Comparison of ENCODE assay signal across 24 cellular contexts in the genomic region with DNA sequence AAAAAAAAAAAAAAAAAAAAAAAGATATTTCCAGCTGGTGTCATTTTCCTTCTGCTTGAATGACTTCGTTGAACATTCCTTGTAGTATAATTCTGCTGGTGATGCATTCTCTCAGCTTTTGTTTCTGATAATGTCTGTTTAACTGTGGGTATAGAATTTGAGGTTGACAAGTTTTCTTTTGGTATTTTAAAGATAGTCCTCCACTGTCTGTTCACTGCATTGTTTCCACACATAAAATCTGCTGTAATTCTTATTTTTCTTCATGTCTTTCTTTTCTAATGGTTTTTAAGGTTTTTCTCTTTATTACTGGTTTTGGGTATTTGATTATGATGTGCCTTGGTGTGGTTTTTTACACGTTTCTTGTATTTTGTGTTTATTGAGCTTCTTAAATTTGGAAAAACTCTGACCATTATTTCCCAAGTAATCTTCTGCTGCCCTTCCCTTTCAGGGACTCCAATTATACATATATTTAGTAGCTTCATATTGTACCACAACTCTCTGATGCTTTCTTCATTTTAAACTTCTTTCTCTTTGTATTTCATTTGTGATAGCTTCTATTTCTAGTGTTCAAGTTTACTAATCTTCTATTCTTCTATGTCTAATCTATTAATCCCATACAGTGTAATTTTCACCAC. TPM values are rescaled to one million over a fixed set of nuclear protein-coding genes. Genes with fewer than 3 reads are reported as not detected.
A peak's percentile ranks its signal among the peaks of the same experiment; 100 is the strongest.
DNase-seq lines count a peak whose midpoint lies in the region; ATAC-seq, FAIRE-seq and TF ChIP-seq lines count a peak whose summit lies in the region.
"Had no signal": no experiment of that assay in that cellular context is flagged by ENCODE, and none has a peak within 500 bp of the region (broad histone marks: within the 10 kb centered on the region; RNA-seq: fewer than 3 reads in every experiment).

No MANE protein-coding gene starts in this region.

- POLR2A ChIA-PET in SK-N-SH (lab: Yijun Ruan, JAX) = no interaction called here

- H3K9ac ChIP-seq in SK-N-SH = no peak overlapping the region
- H3K9ac ChIP-seq: BLaER1 treated with 17β-estradiol and CSF1 and Interleukin-3, amounts not matched to agents 10 nM and 100 nM had no signal

- no peak for ATAC-seq in SK-N-SH treated with all-trans-retinoic acid at 6 μM for 48 hours
- ATAC-seq in T-helper 17 cell = no peak
- ATAC-seq: A549, GM12878, GM23338, HCT116 had no signal

- H2AFZ ChIP-seq in SK-N-SH (ENCODE audit: low read depth) = no peak overlapping the region
- H2AFZ ChIP-seq: GM23338 had no signal

- 94% methylated on average over 2 of the region's 2 CpGs for WGBS in SK-N-SH (ENCODE audit: low lambda C conversion rate)

- no peaks in the 10 kb centered on the region for H3F3A ChIP-seq in SK-N-SH (replicated peaks; ENCODE audit: insufficient read depth)

- H3K4me1 ChIP-seq in SK-N-SH (ENCODE audit: control insufficient read depth in 1 of 2, insufficient read depth in 2 of 2, low read depth in 1 of 2, low read length in 1 of 2) = peaks cover 0 to 3% of the 10 kb centered on the region in 2 experiments; a peak in 1 of 4 replicates
- H3K4me1 ChIP-seq: A549, BE2C had no signal

- no peak overlapping the region for H3K4me3 ChIP-seq in SK-N-SH (ENCODE audit: low read depth in 2 of 2, low read length in 1 of 2)
- H3K4me3 ChIP-seq: A549; BLaER1 treated with 17β-estradiol and CSF1 and Interleukin-3, amounts not matched to agents 10 nM and 100 nM; GM12878; GM23338 had no signal

- no peaks in the 10 kb centered on the region for H3K27me3 ChIP-seq in SK-N-SH (ENCODE audit: insufficient read depth)
- H3K27me3 ChIP-seq: BE2C; BLaER1 treated with 17β-estradiol and CSF1 and Interleukin-3, amounts not matched to agents 10 nM and 100 nM had no signal

- peaks cover 0 to 26% of the 10 kb centered on the region in 2 experiments for H3K36me3 ChIP-seq in SK-N-SH (replicated peaks in 1 of 2; ENCODE audit: control insufficient read depth in 1 of 2, insufficient read depth in 2 of 2, low read length in 1 of 2)
- H3K36me3 ChIP-seq: BE2C had no signal

- CTCF ChIA-PET in SK-N-SH (lab: Yijun Ruan, JAX) = interaction anchor here (1.3 to 2.5 kb wide), 2 partner anchors 61 to 272 kb away, joined by 4 to 8 read pairs; no protein-coding TSS in a partner anchor

- TF ChIP-seq CTCF in SK-N-SH (IDR thresholded peaks at IDR 0.05) = no peak

- H3K27me3 Mint-ChIP-seq in T-helper 17 cell = no peaks in the 10 kb centered on the region
- H3K27me3 Mint-ChIP-seq: CD4-positive, alpha-beta T cell; CD8-positive, alpha-beta memory T cell had no signal

- peak; percentile 36 for FAIRE-seq in GM18507 (lab: Jason Lieb, UNC)
- FAIRE-seq: A549, D721Med, GM12878 had no signal

- peaks cover 5% of the 10 kb centered on the region for H3K4me1 Mint-ChIP-seq in T-helper 17 cell

- TF ChIP-seq EP300 in SK-N-SH (IDR thresholded peaks at IDR 0.05; ENCODE audit: borderline replicate concordance in 1 of 2, low read depth in 1 of 2, low read length in 1 of 2) = no peak

- no peak overlapping the region for H3K4me3 Mint-ChIP-seq in T-helper 17 cell
- H3K4me3 Mint-ChIP-seq: CD14-positive monocyte; CD4-positive, alpha-beta T cell; CD8-positive, alpha-beta memory T cell; GM23338; H9; HFFc6 had no signal

- peaks cover 3% of the 10 kb centered on the region for H3K36me3 Mint-ChIP-seq in T-helper 17 cell (ENCODE audit: low read depth)

- peaks cover 9% of the 10 kb centered on the region; the same call in 1 of the 2 replicates for H3K9me3 ChIP-seq in SK-N-SH
- H3K9me3 ChIP-seq in T-helper 17 cell (ENCODE audit: control insufficient read depth, low read length, poor library complexity, severe bottlenecking) = no peaks in the 10 kb centered on the region
- H3K9me3 ChIP-seq: BE2C had no signal

- TF ChIP-seq RAD21 in SK-N-SH (IDR thresholded peaks at IDR 0.05; ENCODE audit: low read length) = no peak

- DNase-seq in SK-N-SH (no peak), GM18507 (ENCODE audit: extremely low spot score, insufficient read length, low read depth) (no peak), RPMI7951 (ENCODE audit: low read depth) (peak; percentile 1), T-helper 17 cell (no peak), NCI-H2196 (lab: John Stamatoyannopoulos, UW; ENCODE audit: unreplicated experiment) (no peak), globus pallidus (ENCODE audit: low spot score) (no peak)
- DNase-seq: 8988T; ACHN; AML-193; BE2C; CD4-positive, alpha-beta T cell; CD8-positive, alpha-beta memory T cell; DMS53; DMS79 treated with DMSO at 0.1 percent for 48 hours; H9; HFFc6 had no signal

- no peak overlapping the region for H3K27ac ChIP-seq in SK-N-SH (ENCODE audit: low read depth in 2 of 2, low read length in 1 of 2)
- H3K27ac ChIP-seq: A549; BLaER1 treated with 17β-estradiol and CSF1 and Interleukin-3, amounts not matched to agents 10 nM and 100 nM had no signal

- no peak overlapping the region for H3K4me2 ChIP-seq in SK-N-SH
- H3K4me2 ChIP-seq: A549; BLaER1 treated with 17β-estradiol and CSF1 and Interleukin-3, amounts not matched to agents 10 nM and 100 nM; GM23338 had no signal

- no peak overlapping the region for H3K27ac Mint-ChIP-seq in T-helper 17 cell
- H3K27ac Mint-ChIP-seq: CD14-positive monocyte; CD4-positive, alpha-beta T cell; CD8-positive, alpha-beta memory T cell; GM23338; H9; HFFc6 had no signal

- H3K79me2 ChIP-seq in SK-N-SH (ENCODE audit: insufficient read depth) = no peaks in the 10 kb centered on the region; the same call in 1 of the 2 replicates

- no peaks in the 10 kb centered on the region for H3K9me2 ChIP-seq in SK-N-SH

- no peaks in the 10 kb centered on the region for H4K20me1 ChIP-seq in SK-N-SH (ENCODE audit: insufficient read depth)
- H4K20me1 ChIP-seq: BLaER1 treated with 17β-estradiol and CSF1 and Interleukin-3, amounts not matched to agents 10 nM and 100 nM had no signal

TF ChIP-seq in SK-N-SH treated with all-trans-retinoic acid at 6 μM for 48 hours, 23 proteins besides CTCF, POLR2A, EP300 and RAD21:
- TF ChIP-seq ZFP30 (CRISPR knock-in tag; IDR thresholded peaks at IDR 0.05) = peak; percentile 90
- no peak for TF ChIP-seq ZNF70 (CRISPR knock-in tag; IDR thresholded peaks at IDR 0.05)

TF ChIP-seq in SK-N-SH, 30 proteins besides CTCF, POLR2A, EP300 and RAD21:
- no peak for TF ChIP-seq RCOR1 (IDR thresholded peaks at IDR 0.05; ENCODE audit: low read length)
- TF ChIP-seq POLR2AphosphoS5 (IDR thresholded peaks at IDR 0.05; ENCODE audit: low read depth, low read length) = no peak
- no peak for TF ChIP-seq FOXJ3 (CRISPR knock-in tag; IDR thresholded peaks at IDR 0.05)
- no peak for TF ChIP-seq TCF12 (IDR thresholded peaks at IDR 0.05)
- no peak for TF ChIP-seq NRF1 (IDR thresholded peaks at IDR 0.05; ENCODE audit: low read depth, low read length)
- no peak for TF ChIP-seq FOSL2 (IDR thresholded peaks at IDR 0.05; ENCODE audit: borderline replicate concordance, low read depth)
- no peak for TF ChIP-seq GABPA (IDR thresholded peaks at IDR 0.05; ENCODE audit: low read depth)
- no peak for TF ChIP-seq MXI1 (IDR thresholded peaks at IDR 0.05; ENCODE audit: low read depth, low read length)
- TF ChIP-seq NFIC (IDR thresholded peaks at IDR 0.05; ENCODE audit: borderline replicate concordance) = no peak
- no peak for TF ChIP-seq EZH2phosphoT487 (IDR thresholded peaks at IDR 0.05; ENCODE audit: borderline replicate concordance, low read depth)
- no peak for TF ChIP-seq TEAD4 (IDR thresholded peaks at IDR 0.05; ENCODE audit: borderline replicate concordance, insufficient read depth)
- TF ChIP-seq, protein P1, sequence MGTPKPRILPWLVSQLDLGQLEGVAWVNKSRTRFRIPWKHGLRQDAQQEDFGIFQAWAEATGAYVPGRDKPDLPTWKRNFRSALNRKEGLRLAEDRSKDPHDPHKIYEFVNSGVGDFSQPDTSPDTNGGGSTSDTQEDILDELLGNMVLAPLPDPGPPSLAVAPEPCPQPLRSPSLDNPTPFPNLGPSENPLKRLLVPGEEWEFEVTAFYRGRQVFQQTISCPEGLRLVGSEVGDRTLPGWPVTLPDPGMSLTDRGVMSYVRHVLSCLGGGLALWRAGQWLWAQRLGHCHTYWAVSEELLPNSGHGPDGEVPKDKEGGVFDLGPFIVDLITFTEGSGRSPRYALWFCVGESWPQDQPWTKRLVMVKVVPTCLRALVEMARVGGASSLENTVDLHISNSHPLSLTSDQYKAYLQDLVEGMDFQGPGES (IDR thresholded peaks at IDR 0.05; ENCODE audit: low read depth, low read length) = no peak
- no peak for TF ChIP-seq SIN3A (IDR thresholded peaks at IDR 0.05; ENCODE audit: borderline replicate concordance, low read depth, low read length)
- no peak for TF ChIP-seq CHD2 (IDR thresholded peaks at IDR 0.05; ENCODE audit: low read length, partially characterized antibody)
- no peak for TF ChIP-seq TAF1 (IDR thresholded peaks at IDR 0.05; ENCODE audit: borderline replicate concordance, low read depth, low read length)
- TF ChIP-seq PBX3 (IDR thresholded peaks at IDR 0.05) = no peak

RNA-seq across cellular contexts. Expression of gene EEF1AKMT1, which starts 6.3 kb away (rescaled TPM):
- 4.2 and 5.3 TPM in 2 replicates for polyA plus RNA-seq in SK-N-SH (2012; rRNA removed)
- 6.5 and 7.7 TPM in 2 replicates for polyA plus RNA-seq in SK-N-SH (2012; cell fraction: cytosol; rRNA removed)
- polyA plus RNA-seq in SK-N-SH (2012; cell fraction: nucleus; rRNA removed) = 1.9 and 2.8 TPM in 2 replicates
- total RNA-seq in RPMI7951 (2014; rRNA removed; shearing (Covaris generic)) = 8.4 and 9.9 TPM in 2 replicates
- total RNA-seq in T-helper 17 cell = 1 to 10 TPM; 3.8 TPM
